In genomic region chr5:132665681-132666080, GRCh38 we compare ENCODE assay signal across 18 cellular contexts. TPM values are rescaled to one million over a fixed set of nuclear protein-coding genes. Genes with fewer than 3 reads are reported as not detected.
DNase-seq lines count a peak whose midpoint lies in the region; ATAC-seq, FAIRE-seq and TF ChIP-seq lines count a peak whose summit lies in the region.
"Had no signal": no experiment of that assay in that cellular context is flagged by ENCODE, and none has a peak within 500 bp of the region (broad histone marks: within the 10 kb centered on the region; RNA-seq: fewer than 3 reads in every experiment).

No MANE protein-coding gene starts in this region.

- no peak overlapping the region for H3K4me2 ChIP-seq in IMR-90 (ENCODE audit: low read depth, low read length)
- peak overlapping the region; percentile 48; the same call in 1 of the 2 replicates for H3K4me2 ChIP-seq in K562 (ENCODE audit: insufficient read depth, low read length)
- H3K4me2 ChIP-seq in neuronal stem cell (ENCODE audit: insufficient read depth, low read length, poor library complexity, severe bottlenecking) = no peak overlapping the region
- H3K4me2 ChIP-seq: BLaER1 had no signal

- FAIRE-seq in K562 (lab: Jason Lieb, UNC) (no peak), GM12891 (lab: Jason Lieb, UNC) (no peak)

- in situ Hi-C loops in IMR-90 (cut with MboI; ENCODE audit: low sequenced_read_pairs) = no loop called here
- in situ Hi-C loops in K562 (cut with MboI) = no loop called here

- no peak for ATAC-seq in IMR-90 (ENCODE audit: low read depth)
- no peak for ATAC-seq in K562
- no peak for ATAC-seq in HG03442 (IDR thresholded peaks at IDR 0.05; ENCODE audit: unreplicated experiment)
- ATAC-seq: HCT116 had no signal

- no peak overlapping the region for H2BK15ac ChIP-seq in IMR-90 (ENCODE audit: low read depth, low read length)
- no peak overlapping the region for H2BK15ac ChIP-seq in neuronal stem cell (ENCODE audit: low read length)

- CTCF ChIA-PET in IMR-90 (lab: Yijun Ruan, JAX) = interaction anchor here (0.6 kb wide), 1 partner anchor 31 kb away, joined by 4 read pairs; no protein-coding TSS in a partner anchor
- CTCF ChIA-PET in K562 (lab: Yijun Ruan, JAX; ENCODE audit: low intra/inter-chr PET ratio) = no interaction called here

- H4K8ac ChIP-seq in IMR-90 (ENCODE audit: low read depth in 2 of 2, low read length in 2 of 2) = no peak overlapping the region
- no peak overlapping the region for H4K8ac ChIP-seq in neuronal stem cell (ENCODE audit: low read depth, low read length)

- H3K56ac ChIP-seq in IMR-90 (ENCODE audit: extremely low read depth, insufficient read depth, low read length) = no peak overlapping the region

- POLR2A ChIA-PET in IMR-90 (lab: Charles Lee; ENCODE audit: unreplicated experiment) = no interaction called here
- POLR2A ChIA-PET in K562 (lab: Yijun Ruan, JAX) = interaction anchor here (0.6 to 2.5 kb wide), 7 partner anchors 9 to 118 kb away, joined by 3 to 12 read pairs (median 4); partner anchors contain the start of gene IL4

- no peak overlapping the region for H2BK120ac ChIP-seq in IMR-90 (ENCODE audit: low read depth, low read length)
- no peak overlapping the region for H2BK120ac ChIP-seq in neuronal stem cell (ENCODE audit: low read depth, low read length)

- no peak overlapping the region for H3K4me3 ChIP-seq in IMR-90 (ENCODE audit: insufficient read depth, low read depth, low read length)
- no peak overlapping the region for H3K4me3 ChIP-seq in K562
- H3K4me3 ChIP-seq in neuronal stem cell (ENCODE audit: low read length in 2 of 2) = no peak overlapping the region
- H3K4me3 ChIP-seq: BLaER1 had no signal

- H3K27me3 ChIP-seq in IMR-90 (ENCODE audit: control insufficient read depth, insufficient read depth, low read length) (no peaks in the 10 kb centered on the region), K562 (ENCODE audit: control insufficient read depth in 2 of 2, insufficient read depth in 2 of 2, low read length in 2 of 2) (no peaks in the 10 kb centered on the region), neuronal stem cell (ENCODE audit: control insufficient read depth in 3 of 3, insufficient read depth in 3 of 3, low read depth in 1 of 3, low read length in 3 of 3) (peaks cover 0 to 42% (median 0%) of the 10 kb centered on the region in 3 experiments)
- H3K27me3 ChIP-seq: BLaER1 had no signal

- no peak for DNase-seq in T-helper 2 cell treated with Interferon-gamma antibody and Interleukin-4, amounts not matched to agents 5 μg/mL and 100 μg/mL, for 36 hours (ENCODE audit: low spot score)
- DNase-seq in T-helper 2 cell = no peak
- no peak for DNase-seq in IMR-90
- peak in 1 of 4 experiments; percentile 31 for DNase-seq in K562 (ENCODE audit: extremely low read depth in 1 of 4, low spot score in 3 of 4)
- DNase-seq in neuronal stem cell (ENCODE audit: low spot score) = no peak
- no peak for DNase-seq in stimulated activated CD8-positive, alpha-beta memory T cell treated with anti-CD3 and anti-CD28 coated beads, Interleukin-4, amount 100 ng/mL, for 48 hours
- DNase-seq in GM12891 (ENCODE audit: insufficient read length, low spot score) = no peak
- DNase-seq: 8988T; AML-193; Caco-2; CD8-positive, alpha-beta memory T cell; DND-41; GDM1 had no signal

- intact Hi-C loops in IMR-90 (cut with micrococcal nuclease) = no loop called here
- intact Hi-C loops in K562 (cut with micrococcal nuclease) = no loop called here

- H3K4me3 Mint-ChIP-seq in T-helper 2 cell treated with Interferon-gamma antibody and Interleukin-4, amounts not matched to agents 5 μg/mL and 100 μg/mL, for 36 hours = no peak overlapping the region

- peak overlapping the region; percentile 44 for H3K27ac Mint-ChIP-seq in T-helper 2 cell treated with Interferon-gamma antibody and Interleukin-4, amounts not matched to agents 5 μg/mL and 100 μg/mL, for 36 hours

- no peak overlapping the region for H4K5ac ChIP-seq in IMR-90 (ENCODE audit: low read depth, low read length)

- H3K9ac ChIP-seq in IMR-90 (ENCODE audit: low read depth, low read length) = no peak overlapping the region
- H3K9ac ChIP-seq in K562 (ENCODE audit: insufficient read depth in 1 of 2, low read depth in 2 of 2, low read length in 2 of 2) = peak overlapping the region in 1 of 2 experiments; percentile 83; a peak in 2 of 4 replicates
- no peak overlapping the region for H3K9ac ChIP-seq in neuronal stem cell (ENCODE audit: low read depth, low read length, poor library complexity)
- H3K9ac ChIP-seq: BLaER1 had no signal

- no peak overlapping the region for H2BK5ac ChIP-seq in IMR-90 (ENCODE audit: low read depth, low read length, poor library complexity, severe bottlenecking)
- H2BK5ac ChIP-seq in neuronal stem cell (ENCODE audit: low read length) = no peak overlapping the region

- H2BK12ac ChIP-seq in neuronal stem cell (ENCODE audit: low read length) = no peak overlapping the region

- no peak overlapping the region for H3K14ac ChIP-seq in IMR-90 (replicated peaks; ENCODE audit: low read depth, low read length)
- H3K14ac ChIP-seq in neuronal stem cell (ENCODE audit: low read length) = no peak overlapping the region

- TF ChIP-seq CTCF in IMR-90 (conservative IDR thresholded peaks at IDR 0.05; ENCODE audit: low read depth, low read length) (no peak), K562 (IDR thresholded peaks at IDR 0.05 in 2 of 3, conservative IDR thresholded peaks at IDR 0.05 in 1 of 3; ENCODE audit: insufficient read depth in 2 of 3, low read depth in 1 of 3, low read length in 3 of 3) (no peak)

- no peak overlapping the region for H3K18ac ChIP-seq in IMR-90 (ENCODE audit: low read depth, low read length)
- H3K18ac ChIP-seq in neuronal stem cell (ENCODE audit: low read length) = peak overlapping the region; percentile 5

- H2AK9ac ChIP-seq in IMR-90 (replicated peaks; ENCODE audit: low read depth, low read length, poor library complexity) = no peak overlapping the region

- no peaks in the 10 kb centered on the region for H3K36me3 ChIP-seq in IMR-90 (ENCODE audit: control insufficient read depth, insufficient read depth, low read length)
- H3K36me3 ChIP-seq in K562 (ENCODE audit: control insufficient read depth, insufficient read depth, low read length) = no peaks in the 10 kb centered on the region
- H3K36me3 ChIP-seq in neuronal stem cell (replicated peaks in 1 of 2; ENCODE audit: control insufficient read depth in 2 of 2, insufficient read depth in 2 of 2, low read length in 2 of 2) = no peaks in the 10 kb centered on the region
- H3K36me3 ChIP-seq: BLaER1 had no signal

- no peak overlapping the region for H3K27ac ChIP-seq in IMR-90 (ENCODE audit: insufficient read depth, low read length)
- H3K27ac ChIP-seq in K562 (ENCODE audit: extremely low read depth, low read depth, low read length) = no peak overlapping the region
- no peak overlapping the region for H3K27ac ChIP-seq in neuronal stem cell (replicated peaks; ENCODE audit: low read length)
- H3K27ac ChIP-seq: BLaER1 had no signal

- TF ChIP-seq RAD21 in IMR-90 (IDR thresholded peaks at IDR 0.05; ENCODE audit: low read length) (no peak), K562 (CRISPR knock-in tag; conservative IDR thresholded peaks at IDR 0.05 in 1 of 2, IDR thresholded peaks at IDR 0.05 in 1 of 2) (no peak)

- H3K27me3 Mint-ChIP-seq in T-helper 2 cell treated with Interferon-gamma antibody and Interleukin-4, amounts not matched to agents 5 μg/mL and 100 μg/mL, for 36 hours (ENCODE audit: low read depth) = no peaks in the 10 kb centered on the region

- H3K4ac ChIP-seq in IMR-90 (ENCODE audit: low read depth, low read length) (no peak overlapping the region), neuronal stem cell (ENCODE audit: low read length) (no peak overlapping the region)

- no peaks in the 10 kb centered on the region for H3K36me3 Mint-ChIP-seq in T-helper 2 cell treated with Interferon-gamma antibody and Interleukin-4, amounts not matched to agents 5 μg/mL and 100 μg/mL, for 36 hours (ENCODE audit: low read depth)
- H3K36me3 Mint-ChIP-seq: CD8-positive, alpha-beta memory T cell had no signal

- no TSS peak for BruUV-seq in IMR-90 (replicated peaks; lab: Mats Ljungman, UMichigan)
- BruUV-seq in K562 (replicated peaks; lab: Mats Ljungman, UMichigan) = no TSS peak

- H3K4me1 ChIP-seq in IMR-90 (ENCODE audit: control insufficient read depth, insufficient read depth, low read length) = peaks cover 3% of the 10 kb centered on the region; the same call in 1 of the 2 replicates
- H3K4me1 ChIP-seq in K562 (replicated peaks in 1 of 2; ENCODE audit: control insufficient read depth in 2 of 2, insufficient read depth in 2 of 2, low read length in 2 of 2) = peaks cover 65 to 75% of the 10 kb centered on the region in 2 experiments
- peaks cover 7 to 15% of the 10 kb centered on the region in 2 donors for H3K4me1 ChIP-seq in neuronal stem cell (ENCODE audit: control insufficient read depth in 2 of 2, insufficient read depth in 1 of 2, low read depth in 1 of 2, low read length in 2 of 2)

- H3K23ac ChIP-seq in IMR-90 (ENCODE audit: low read depth, low read length) (no peak overlapping the region), neuronal stem cell (ENCODE audit: low read depth, low read length, poor library complexity) (peak overlapping the region; percentile 75)

- no peak for TF ChIP-seq POLR2A in IMR-90 (IDR thresholded peaks at IDR 0.05; ENCODE audit: low read depth, low read length)
- TF ChIP-seq POLR2A in K562 (conservative IDR thresholded peaks at IDR 0.05) = no peak
- no peak for TF ChIP-seq POLR2A in GM12891 (IDR thresholded peaks at IDR 0.05; ENCODE audit: low read depth, low read length)

- H2AK5ac ChIP-seq in IMR-90 (ENCODE audit: low read depth, low read length) = no peak overlapping the region
- peak overlapping the region; percentile 15 for H2AK5ac ChIP-seq in neuronal stem cell (ENCODE audit: low read depth, low read length)

- dilution Hi-C loops in IMR-90 (cut with HindIII; ENCODE audit: low sequenced_read_pairs, unreplicated experiment) = no loop called here

- H3K9me3 Mint-ChIP-seq in T-helper 2 cell treated with Interferon-gamma antibody and Interleukin-4, amounts not matched to agents 5 μg/mL and 100 μg/mL, for 36 hours = no peaks in the 10 kb centered on the region
- H3K9me3 Mint-ChIP-seq: CD8-positive, alpha-beta memory T cell had no signal

- no peak overlapping the region for H2BK20ac ChIP-seq in IMR-90 (ENCODE audit: low read depth, low read length)

- peak overlapping the region; percentile 51 for H2AFZ ChIP-seq in IMR-90 (replicated peaks; ENCODE audit: low read length, poor library complexity)
- peak overlapping the region; percentile 78 for H2AFZ ChIP-seq in K562 (ENCODE audit: low read depth, low read length)
- no peak overlapping the region for H2AFZ ChIP-seq in neuronal stem cell (ENCODE audit: low read length)

- no peaks in the 10 kb centered on the region for H4K20me1 ChIP-seq in IMR-90 (ENCODE audit: insufficient read depth, low read length)
- H4K20me1 ChIP-seq in K562 (replicated peaks; ENCODE audit: control insufficient read depth, insufficient read depth, low read length) = no peaks in the 10 kb centered on the region
- H4K20me1 ChIP-seq: BLaER1 had no signal

- 89% methylated on average over 5 of the region's 15 CpGs; no CpG with 5 or more reads in 1 of the 2 experiments for WGBS in IMR-90 (ENCODE audit: extremely low coverage in 2 of 2, insufficient read length in 1 of 2), 2 experiments
- 39% methylated on average over 13 of the region's 15 CpGs for whole genome bisulfite sequencing in K562 (ENCODE audit: insufficient coverage, low coverage, missing lambda C conversion rate)
- no CpG with 5 or more reads among the region's 15 CpGs for WGBS in neuronal stem cell (ENCODE audit: extremely low coverage in 2 of 2, insufficient read length in 2 of 2, insufficient replicate concordance in 1 of 2), 2 donors

- no peaks in the 10 kb centered on the region for H3K79me1 ChIP-seq in IMR-90 (ENCODE audit: low read depth in 1 of 2, low read length in 2 of 2)
- H3K79me1 ChIP-seq in neuronal stem cell (ENCODE audit: low read depth, low read length) = no peaks in the 10 kb centered on the region

- H3K4me1 Mint-ChIP-seq in T-helper 2 cell treated with Interferon-gamma antibody and Interleukin-4, amounts not matched to agents 5 μg/mL and 100 μg/mL, for 36 hours (ENCODE audit: low read depth) = peaks cover 40% of the 10 kb centered on the region

- no peaks in the 10 kb centered on the region for H3K79me2 ChIP-seq in K562 (ENCODE audit: control insufficient read depth, insufficient read depth, low read length)

- no peaks in the 10 kb centered on the region for H3K9me1 ChIP-seq in IMR-90 (ENCODE audit: insufficient read depth, low read length)
- no peaks in the 10 kb centered on the region for H3K9me1 ChIP-seq in K562 (ENCODE audit: control insufficient read depth, insufficient read depth, low read length)

- H3K9me3 ChIP-seq in IMR-90 (ENCODE audit: control insufficient read depth, insufficient read depth, low read length) (no peaks in the 10 kb centered on the region), K562 (replicated peaks; ENCODE audit: control insufficient read depth, insufficient read depth, low read depth, low read length) (no peaks in the 10 kb centered on the region), neuronal stem cell (replicated peaks in 1 of 2; ENCODE audit: control insufficient read depth in 2 of 2, insufficient read depth in 1 of 2, low read depth in 1 of 2, low read length in 2 of 2) (no peaks in the 10 kb centered on the region)
- H3K9me3 ChIP-seq: BLaER1, Caco-2 had no signal

- no peak for TF ChIP-seq EP300 in K562 (IDR thresholded peaks at IDR 0.05; ENCODE audit: low read length)

- H4K91ac ChIP-seq in IMR-90 (ENCODE audit: insufficient read depth, low read depth, low read length) = no peak overlapping the region
- no peak overlapping the region for H4K91ac ChIP-seq in neuronal stem cell (ENCODE audit: low read depth, low read length, poor library complexity)

RNA-seq across cellular contexts. Expression of gene IL13, which starts 7.7 kb away (rescaled TPM):
- total RNA-seq in IMR-90 (2012; rRNA removed) (not detected in 2 replicates), K562 (2014; rRNA removed) (not detected in 2 replicates), K562 (2014; rRNA removed; fragmentation: Illumina TruSeq; extraction: Trizol) (not detected in 2 replicates), K562 (2015; rRNA removed; fragmentation: Illumina TruSeq; extraction: Trizol) (not detected in 2 replicates), K562 (2021) (not detected in 2 replicates)
- polyA plus RNA-seq in IMR-90 (2012; rRNA removed) (not detected in 2 replicates), K562 (2011; rRNA removed) (0.04 TPM in 1 of 2 replicates, not detected in the other), K562 (2014; fragmentation: Illumina TruSeq; extraction: Trizol) (not detected in 2 replicates), K562 (2014; fragmentation: Nextera tagmentation; extraction: Ambion mirVana) (not detected), K562 (2014; rRNA removed) (not detected in 2 replicates)
- not detected in 2 replicates for polyA plus RNA-seq in IMR-90 (2012; cell fraction: cytosol; rRNA removed)
- 0.47 and 0.62 TPM in 2 replicates for polyA plus RNA-seq in IMR-90 (2012; cell fraction: nucleus; rRNA removed; ENCODE audit: low replicate concordance)
- total RNA-seq in K562 (2011; cell fraction: chromatin; rRNA removed; ENCODE audit: low replicate concordance) = not detected in 2 replicates
- total RNA-seq in K562 (2011; cell fraction: nucleolus; rRNA removed) = not detected in 2 replicates
- not detected in 2 replicates for total RNA-seq in K562 (2011; cell fraction: nucleoplasm; rRNA removed)
- polyA plus RNA-seq in K562 (2011; cell fraction: cytosol; rRNA removed) = not detected in 2 replicates
- polyA plus RNA-seq in K562 (2011; cell fraction: nucleus; rRNA removed) = not detected in 2 replicates
- 0.10 TPM in 1 of 2 replicates, not detected in the other for polyA plus RNA-seq in K562 (2012)
- polyA minus RNA-seq in K562 (2011; rRNA and poly(A)+ RNA removed) = not detected in 2 replicates
- polyA minus RNA-seq in K562 (2011; cell fraction: cytosol; rRNA and poly(A)+ RNA removed) = not detected in 2 replicates
- not detected in 2 replicates for polyA minus RNA-seq in K562 (2011; cell fraction: nucleus; rRNA and poly(A)+ RNA removed)
- polyA plus RNA-seq in neuronal stem cell (2013, experiment 1 of 2) = not detected
- polyA plus RNA-seq in neuronal stem cell (2013, experiment 2 of 2) = not detected
- polyA plus RNA-seq in GM12891 (2012; ENCODE audit: low read depth, missing spikeins) = 1.6 TPM
- total RNA-seq: Caco-2, H4, HT-29 had no signal
- polyA plus RNA-seq: CD8-positive, alpha-beta memory T cell had no signal

RNA-seq across cellular contexts. Expression of gene IL4, which starts 8.1 kb away (rescaled TPM):
- total RNA-seq in IMR-90 (2012; rRNA removed) = not detected in 2 replicates
- not detected in 2 replicates for polyA plus RNA-seq in IMR-90 (2012; rRNA removed)
- polyA plus RNA-seq in IMR-90 (2012; cell fraction: cytosol; rRNA removed) = not detected in 2 replicates
- polyA plus RNA-seq in IMR-90 (2012; cell fraction: nucleus; rRNA removed; ENCODE audit: low replicate concordance) = not detected in 2 replicates
- total RNA-seq in K562 (2011; cell fraction: chromatin; rRNA removed; ENCODE audit: low replicate concordance) = not detected in 2 replicates
- total RNA-seq in K562 (2011; cell fraction: nucleolus; rRNA removed) = not detected in 2 replicates
- not detected in 2 replicates for total RNA-seq in K562 (2011; cell fraction: nucleoplasm; rRNA removed)
- total RNA-seq in K562 (2014; rRNA removed) = not detected in 2 replicates
- not detected in 2 replicates for total RNA-seq in K562 (2014; rRNA removed; fragmentation: Illumina TruSeq; extraction: Trizol)
- not detected in 2 replicates for total RNA-seq in K562 (2015; rRNA removed; fragmentation: Illumina TruSeq; extraction: Trizol)
- total RNA-seq in K562 (2021) = not detected in 2 replicates
- polyA plus RNA-seq in K562 (2011; rRNA removed) = not detected in 2 replicates
- 0.49 TPM in 1 of 2 replicates, not detected in the other for polyA plus RNA-seq in K562 (2011; cell fraction: cytosol; rRNA removed)
- not detected in 2 replicates for polyA plus RNA-seq in K562 (2011; cell fraction: nucleus; rRNA removed)
- not detected in 2 replicates for polyA plus RNA-seq in K562 (2012)
- not detected in 2 replicates for polyA plus RNA-seq in K562 (2014; fragmentation: Illumina TruSeq; extraction: Trizol)
- under 1 TPM; 0.22 to 0.62 TPM for polyA plus RNA-seq in K562 (2014; fragmentation: Nextera tagmentation; extraction: Ambion mirVana)
- polyA plus RNA-seq in K562 (2014; rRNA removed) = not detected in 2 replicates
- polyA minus RNA-seq in K562 (2011; rRNA and poly(A)+ RNA removed) = not detected in 2 replicates
- polyA minus RNA-seq in K562 (2011; cell fraction: cytosol; rRNA and poly(A)+ RNA removed) = not detected in 2 replicates
- not detected in 2 replicates for polyA minus RNA-seq in K562 (2011; cell fraction: nucleus; rRNA and poly(A)+ RNA removed)
- polyA plus RNA-seq in neuronal stem cell (2013, experiment 1 of 2) = not detected
- not detected for polyA plus RNA-seq in neuronal stem cell (2013, experiment 2 of 2)
- polyA plus RNA-seq in GM12891 (2012; ENCODE audit: low read depth, missing spikeins) = 1.9 TPM
- total RNA-seq: Caco-2, H4, HT-29 had no signal
- polyA plus RNA-seq: CD8-positive, alpha-beta memory T cell had no signal
